In genomic region chr14:49497725-49498348, GRCh38 we compare ENCODE assay signal across 8 cellular contexts.
DNase-seq lines count a peak whose midpoint lies in the region; ATAC-seq and TF ChIP-seq lines count a peak whose summit lies in the region.

No MANE protein-coding gene starts in this region.

- H3K4me1 ChIP-seq in testis = no peaks in the 10 kb centered on the region

- no peaks in the 10 kb centered on the region for H3K36me3 ChIP-seq in testis (ENCODE audit: low read depth, missing control alignments)

- no peak overlapping the region for H3K27ac ChIP-seq in testis

- WGBS in testis, 2 donors = 24 to 25% methylated on average over 7 of the region's 7 CpGs

- peak; percentile 76 for ATAC-seq in GM21528 (IDR thresholded peaks at IDR 0.05; ENCODE audit: low FRiP score, unreplicated experiment)

- TF ChIP-seq CTCF in astrocyte of the spinal cord (IDR thresholded peaks at IDR 0.05; ENCODE audit: low read depth, low read length) (peak; percentile 81), testis (IDR thresholded peaks at IDR 0.05) (peak; percentile 37 to 88 (median 61))

- intact Hi-C loops in testis (cut with DNase I; ENCODE audit: low total_unique reads) = no loop called here

- H3K27me3 ChIP-seq in testis = no peaks in the 10 kb centered on the region

- H3K9me3 ChIP-seq in testis = no peaks in the 10 kb centered on the region

- DNase-seq in NCI-H1436 (lab: John Stamatoyannopoulos, UW) (peak; percentile 52), NCI-H1436 treated with DMSO at 0.1 percent for 48 hours (lab: John Stamatoyannopoulos, UW) (no peak), HS-5 (ENCODE audit: low read depth) (peak; percentile 43), NCI-H82 treated with DMSO at 0.1 percent for 48 hours (lab: John Stamatoyannopoulos, UW; ENCODE audit: unreplicated experiment) (peak; percentile 60), astrocyte of the spinal cord (ENCODE audit: low read depth, low spot score) (peak; percentile 78), iris pigment epithelial cell (ENCODE audit: low read depth) (peak; percentile 74), testis (peak; percentile 17)

- TF ChIP-seq POLR2A in testis (IDR thresholded peaks at IDR 0.05) = no peak

- in situ Hi-C loops in astrocyte of the spinal cord (cut with HindIII; ENCODE audit: low sequenced_read_pairs) = no loop called here

- no peak overlapping the region for H3K4me3 ChIP-seq in astrocyte of the spinal cord (ENCODE audit: low read depth, low read length)
- no peak overlapping the region for H3K4me3 ChIP-seq in testis
